ENCODE assay signal across 15 cellular contexts in genomic region chr17:27634781-27635180, GRCh38. TPM values are rescaled to one million over a fixed set of nuclear protein-coding genes. Genes with fewer than 3 reads are reported as not detected.
DNase-seq lines count a peak whose midpoint lies in the region; ATAC-seq and TF ChIP-seq lines count a peak whose summit lies in the region.
"Had no signal": no experiment of that assay in that cellular context is flagged by ENCODE, and none has a peak within 500 bp of the region (broad histone marks: within the 10 kb centered on the region; RNA-seq: fewer than 3 reads in every experiment).

No MANE protein-coding gene starts in this region.

- no peaks in the 10 kb centered on the region for H3K27me3 Mint-ChIP-seq in activated T-cell treated with anti-CD3 and anti-CD28 coated beads, Interleukin-2, amount 50 U/mL, for 24 hours
- H3K27me3 Mint-ChIP-seq in CD8-positive, alpha-beta T cell (ENCODE audit: low read depth), result no peaks in the 10 kb centered on the region
- no peaks in the 10 kb centered on the region for H3K27me3 Mint-ChIP-seq in activated B cell treated with CpG ODN at 0.5 μM for 24 hours
- no peaks in the 10 kb centered on the region for H3K27me3 Mint-ChIP-seq in naive thymus-derived CD8-positive, alpha-beta T cell
- no peaks in the 10 kb centered on the region for H3K27me3 Mint-ChIP-seq in effector memory CD8-positive, alpha-beta T cell

- peak overlapping the region; percentile 75 for H3K27ac Mint-ChIP-seq in activated T-cell treated with anti-CD3 and anti-CD28 coated beads, Interleukin-2, amount 50 U/mL, for 24 hours
- peak overlapping the region; percentile 4 for H3K27ac Mint-ChIP-seq in CD8-positive, alpha-beta T cell
- H3K27ac Mint-ChIP-seq in activated B cell treated with CpG ODN at 0.5 μM for 24 hours, result peak overlapping the region; percentile 76
- peak overlapping the region in 6 of 10 donors; percentile 15 to 72 (median 56) for H3K27ac Mint-ChIP-seq in naive thymus-derived CD8-positive, alpha-beta T cell
- peak overlapping the region in 1 of 2 donors; percentile 51 for H3K27ac Mint-ChIP-seq in effector memory CD8-positive, alpha-beta T cell

- no peaks in the 10 kb centered on the region for H3K9me3 ChIP-seq in CD8-positive, alpha-beta T cell (ENCODE audit: low read length)
- H3K9me3 ChIP-seq: Caco-2, right atrium auricular region, thoracic aorta had no signal

- H3K4me1 ChIP-seq in CD8-positive, alpha-beta T cell (ENCODE audit: insufficient read depth, low read length), result peaks cover 17% of the 10 kb centered on the region
- H3K4me1 ChIP-seq: Caco-2 had no signal

- POLR2A ChIA-PET in CD8-positive, alpha-beta T cell (lab: Charles Lee), result no interaction called here
- POLR2A ChIA-PET in activated B cell treated with CpG ODN at 0.5 μM for 24 hours (lab: Charles Lee), result no interaction called here
- POLR2A ChIA-PET in naive thymus-derived CD8-positive, alpha-beta T cell (lab: Charles Lee), result no interaction called here

- H3K4me1 Mint-ChIP-seq in activated T-cell treated with anti-CD3 and anti-CD28 coated beads, Interleukin-2, amount 50 U/mL, for 24 hours (ENCODE audit: low read depth), result peaks cover 36% of the 10 kb centered on the region
- H3K4me1 Mint-ChIP-seq in CD8-positive, alpha-beta T cell (ENCODE audit: low read depth), result peaks cover 24% of the 10 kb centered on the region
- H3K4me1 Mint-ChIP-seq in activated B cell treated with CpG ODN at 0.5 μM for 24 hours, result peaks cover 56% of the 10 kb centered on the region
- peaks cover 19 to 60% (median 42%) of the 10 kb centered on the region in 4 donors for H3K4me1 Mint-ChIP-seq in naive thymus-derived CD8-positive, alpha-beta T cell
- peaks cover 21 to 27% of the 10 kb centered on the region in 2 donors for H3K4me1 Mint-ChIP-seq in effector memory CD8-positive, alpha-beta T cell (ENCODE audit: low read depth in 2 of 2)

- no peaks in the 10 kb centered on the region for H3K27me3 ChIP-seq in CD8-positive, alpha-beta T cell (ENCODE audit: insufficient read depth, low read length)
- H3K27me3 ChIP-seq: right atrium auricular region had no signal

- no peaks in the 10 kb centered on the region for H3K36me3 ChIP-seq in CD8-positive, alpha-beta T cell (ENCODE audit: insufficient read depth, low read length)
- H3K36me3 ChIP-seq: right atrium auricular region, thoracic aorta had no signal

- intact Hi-C loops in CD8-positive, alpha-beta T cell (cut with DNase I, micrococcal nuclease), result no loop called here
- intact Hi-C loops in activated B cell treated with CpG ODN at 0.5 μM for 24 hours (cut with micrococcal nuclease), result loop anchor here (1.0 to 5.0 kb wide), 3 partner anchors 162 to 417 kb away; partner anchors contain the start of gene NLK

- TF ChIP-seq CTCF in CD8-positive, alpha-beta T cell (IDR thresholded peaks at IDR 0.05), result no peak
- TF ChIP-seq CTCF in activated B cell treated with CpG ODN at 0.5 μM for 24 hours (IDR thresholded peaks at IDR 0.05), result no peak

- H3K27ac ChIP-seq in CD8-positive, alpha-beta T cell (ENCODE audit: low read depth, low read length), result no peak overlapping the region
- H3K27ac ChIP-seq: thoracic aorta had no signal

- no peak for DNase-seq in activated T-cell treated with anti-CD3 and anti-CD28 coated beads, Interleukin-2, amount 50 U/mL, for 24 hours
- DNase-seq in activated T-cell treated with anti-CD3 and anti-CD28 coated beads, Interleukin-2, amount 50 U/mL, for 48 hours, result no peak
- DNase-seq in CD8-positive, alpha-beta T cell, result no peak
- DNase-seq in activated B cell treated with CpG ODN at 0.5 μM for 24 hours (no peak), MV-4-11 (lab: John Stamatoyannopoulos, UW) (no peak), NCI-H2227 (lab: John Stamatoyannopoulos, UW; ENCODE audit: unreplicated experiment) (no peak)
- DNase-seq in naive thymus-derived CD8-positive, alpha-beta T cell, result no peak
- DNase-seq in effector memory CD8-positive, alpha-beta T cell, result no peak
- DNase-seq: Caco-2; central memory CD4-positive, alpha-beta T cell; effector memory CD4-positive, alpha-beta T cell; NCI-H1048; NCI-H2029 treated with DMSO at 0.1 percent for 48 hours had no signal

- ATAC-seq in CD8-positive, alpha-beta T cell, result no peak
- ATAC-seq in activated B cell treated with CpG ODN at 0.5 μM for 24 hours (ENCODE audit: low read depth), result no peak
- ATAC-seq in naive thymus-derived CD8-positive, alpha-beta T cell, result no peak
- ATAC-seq in effector memory CD8-positive, alpha-beta T cell (replicated peaks), result no peak

- no peak overlapping the region for H3K4me3 ChIP-seq in CD8-positive, alpha-beta T cell (ENCODE audit: low read depth, low read length)
- H3K4me3 ChIP-seq: right atrium auricular region, thoracic aorta had no signal

- CTCF ChIA-PET in CD8-positive, alpha-beta T cell (lab: Charles Lee), result interaction anchor here (0.7 to 1.3 kb wide), 3 partner anchors 20 to 399 kb away, joined by 3 to 4 read pairs (median 3); no protein-coding TSS in a partner anchor
- CTCF ChIA-PET in activated B cell treated with CpG ODN at 0.5 μM for 24 hours (lab: Charles Lee), result no interaction called here

- peaks cover 13% of the 10 kb centered on the region for H3K36me3 Mint-ChIP-seq in activated T-cell treated with anti-CD3 and anti-CD28 coated beads, Interleukin-2, amount 50 U/mL, for 24 hours (ENCODE audit: low read depth)
- peaks cover 4% of the 10 kb centered on the region for H3K36me3 Mint-ChIP-seq in CD8-positive, alpha-beta T cell
- peaks cover 12% of the 10 kb centered on the region for H3K36me3 Mint-ChIP-seq in activated B cell treated with CpG ODN at 0.5 μM for 24 hours (ENCODE audit: low read depth)
- H3K36me3 Mint-ChIP-seq in naive thymus-derived CD8-positive, alpha-beta T cell, result peaks cover 0 to 8% (median 0%) of the 10 kb centered on the region in 3 donors
- H3K36me3 Mint-ChIP-seq in effector memory CD8-positive, alpha-beta T cell (ENCODE audit: insufficient read depth), result peaks cover 6% of the 10 kb centered on the region

- H3K4me3 Mint-ChIP-seq in activated T-cell treated with anti-CD3 and anti-CD28 coated beads, Interleukin-2, amount 50 U/mL, for 24 hours, result no peak overlapping the region
- H3K4me3 Mint-ChIP-seq in CD8-positive, alpha-beta T cell, result no peak overlapping the region
- H3K4me3 Mint-ChIP-seq in activated B cell treated with CpG ODN at 0.5 μM for 24 hours, result peak overlapping the region; percentile 61
- H3K4me3 Mint-ChIP-seq in naive thymus-derived CD8-positive, alpha-beta T cell, result peak overlapping the region in 1 of 10 donors; percentile 65
- H3K4me3 Mint-ChIP-seq in effector memory CD8-positive, alpha-beta T cell, result no peak overlapping the region

- H3K9me3 Mint-ChIP-seq in activated T-cell treated with anti-CD3 and anti-CD28 coated beads, Interleukin-2, amount 50 U/mL, for 24 hours, result no peaks in the 10 kb centered on the region
- no peaks in the 10 kb centered on the region for H3K9me3 Mint-ChIP-seq in CD8-positive, alpha-beta T cell
- no peaks in the 10 kb centered on the region for H3K9me3 Mint-ChIP-seq in activated B cell treated with CpG ODN at 0.5 μM for 24 hours
- no peaks in the 10 kb centered on the region for H3K9me3 Mint-ChIP-seq in naive thymus-derived CD8-positive, alpha-beta T cell
- no peaks in the 10 kb centered on the region for H3K9me3 Mint-ChIP-seq in effector memory CD8-positive, alpha-beta T cell

RNA-seq across cellular contexts. Expression of gene LGALS9, which starts 3.8 kb away (rescaled TPM):
- total RNA-seq in CD8-positive, alpha-beta T cell, result 10 to 100 TPM; 13.9 to 14.9 TPM
- 76.8 and 79.9 TPM in 2 replicates for total RNA-seq in activated B cell treated with CpG ODN at 0.5 μM for 24 hours
- 1 to 10 TPM; 8.5 to 9.7 TPM for total RNA-seq in naive thymus-derived CD8-positive, alpha-beta T cell
- 1 to 10 TPM; 4.5 to 8.4 (median 5.2) TPM for polyA plus RNA-seq in naive thymus-derived CD8-positive, alpha-beta T cell
